In genomic region chr7:80218723-80219122, GRCh38 we compare ENCODE assay signal across 8 cellular contexts.
DNase-seq lines count a peak whose midpoint lies in the region; TF ChIP-seq lines count a peak whose summit lies in the region.

No MANE protein-coding gene starts in this region.

- TF ChIP-seq CTCF in epithelial cell of esophagus (IDR thresholded peaks at IDR 0.05; ENCODE audit: insufficient read depth, low read depth, low read length, missing control alignments) = no peak
- no peak for TF ChIP-seq CTCF in nephron progenitor cell (IDR thresholded peaks at IDR 0.05)
- no peak for TF ChIP-seq CTCF in dorsolateral prefrontal cortex (IDR thresholded peaks at IDR 0.05 in 54 of 56, conservative IDR thresholded peaks at IDR 0.05 in 2 of 56; ENCODE audit: low read depth in 1 of 56, partially characterized antibody in 56 of 56)

- no peak overlapping the region for H3K4me3 ChIP-seq in epithelial cell of esophagus (ENCODE audit: low read length)
- H3K4me3 ChIP-seq in dorsolateral prefrontal cortex = no peak overlapping the region

- H3K4me1 Mint-ChIP-seq in nephron progenitor cell = no peaks in the 10 kb centered on the region

- H3K27me3 Mint-ChIP-seq in nephron progenitor cell (ENCODE audit: low read depth, poor library complexity) = no peaks in the 10 kb centered on the region

- H3K27ac Mint-ChIP-seq in nephron progenitor cell = peak overlapping the region; percentile 60

- no peak overlapping the region for H3K4me3 Mint-ChIP-seq in nephron progenitor cell

- intact Hi-C loops in dorsolateral prefrontal cortex (cut with DNase I) = no loop called here

- no peaks in the 10 kb centered on the region for H3K9me3 Mint-ChIP-seq in nephron progenitor cell

- no peaks in the 10 kb centered on the region for H3K27me3 ChIP-seq in dorsolateral prefrontal cortex

- H3K36me3 Mint-ChIP-seq in nephron progenitor cell (ENCODE audit: low read depth) = peaks cover 33% of the 10 kb centered on the region

- peak overlapping the region in 22 of 59 donors; percentile 0 to 70 (median 40) for H3K27ac ChIP-seq in dorsolateral prefrontal cortex

- DNase-seq in ELR (ENCODE audit: low read depth) = peak; percentile 92
- DNase-seq in NCI-H460 (ENCODE audit: extremely low read depth, low read depth) = peak; percentile 65
- DNase-seq in epithelial cell of esophagus (ENCODE audit: low read depth) = peak; percentile 95
- no peak for DNase-seq in nephron progenitor cell
- no peak for DNase-seq in NCI-H1092 treated with DMSO at 0.1 percent for 48 hours (lab: John Stamatoyannopoulos, UW)
- DNase-seq in NOMO-1 treated with DMSO at 0.1 percent for 48 hours (lab: John Stamatoyannopoulos, UW; ENCODE audit: unreplicated experiment) = no peak
- no peak for DNase-seq in dorsolateral prefrontal cortex
- DNase-seq in HuH-7 (ENCODE audit: low spot score) = no peak

Comparison
In these comparisons a context has a peak if more than half of its experiments do, and no peak if none do; other contexts are left out.
1. DNase-seq: peak in ELR (single experiment), NCI-H460 (single experiment) and epithelial cell of esophagus (single experiment); none in nephron progenitor cell (single experiment), NCI-H1092 treated with DMSO at 0.1 percent for 48 hours (single experiment), NOMO-1 treated with DMSO at 0.1 percent for 48 hours (single experiment), dorsolateral prefrontal cortex (0 of 10) and HuH-7 (single experiment).